8 cellular contexts compared by ENCODE assay signal in genomic region chr7:29950480-29950879, GRCh38.
"Had no signal": no experiment of that assay in that cellular context is flagged by ENCODE, and none has a peak within 500 bp of the region (broad histone marks: within the 10 kb centered on the region; RNA-seq: fewer than 3 reads in every experiment).

No MANE protein-coding gene starts in this region.

- DNase-seq: GM23248, GOT3, H7, HFFc6, KG1 had no signal

- H3K4me3 ChIP-seq: GM23248, HAP-1 had no signal

- FAIRE-seq: HepG2 had no signal

- ATAC-seq: HCT116, HepG2 had no signal
